ENCODE assay signal across 1 cellular context in genomic region chr19:488505-489417, GRCh38.
TF ChIP-seq lines count a peak whose summit lies in the region.

No MANE protein-coding gene starts in this region.

TF ChIP-seq in HepG2, 621 proteins besides CTCF, POLR2A, EP300 and RAD21 (continued from another document and continues in another):
- TF ChIP-seq, protein P1, sequence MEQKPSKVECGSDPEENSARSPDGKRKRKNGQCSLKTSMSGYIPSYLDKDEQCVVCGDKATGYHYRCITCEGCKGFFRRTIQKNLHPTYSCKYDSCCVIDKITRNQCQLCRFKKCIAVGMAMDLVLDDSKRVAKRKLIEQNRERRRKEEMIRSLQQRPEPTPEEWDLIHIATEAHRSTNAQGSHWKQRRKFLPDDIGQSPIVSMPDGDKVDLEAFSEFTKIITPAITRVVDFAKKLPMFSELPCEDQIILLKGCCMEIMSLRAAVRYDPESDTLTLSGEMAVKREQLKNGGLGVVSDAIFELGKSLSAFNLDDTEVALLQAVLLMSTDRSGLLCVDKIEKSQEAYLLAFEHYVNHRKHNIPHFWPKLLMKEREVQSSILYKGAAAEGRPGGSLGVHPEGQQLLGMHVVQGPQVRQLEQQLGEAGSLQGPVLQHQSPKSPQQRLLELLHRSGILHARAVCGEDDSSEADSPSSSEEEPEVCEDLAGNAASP (CRISPR knock-in tag; IDR thresholded peaks at IDR 0.05; ENCODE audit: borderline replicate concordance): peak; percentile 18; the same call in 1 of the 2 replicates
- no peak for TF ChIP-seq ZEB1 (IDR thresholded peaks at IDR 0.05; ENCODE audit: insufficient replicate concordance, low read depth)
- TF ChIP-seq SRSF1 (optimal IDR thresholded peaks at IDR 0.05; ENCODE audit: low read depth, low read length): no peak
- no peak; the same call in none of the 2 replicates for TF ChIP-seq DNMT1 (CRISPR knock-in tag; IDR thresholded peaks at IDR 0.05)
- TF ChIP-seq, protein P2, sequence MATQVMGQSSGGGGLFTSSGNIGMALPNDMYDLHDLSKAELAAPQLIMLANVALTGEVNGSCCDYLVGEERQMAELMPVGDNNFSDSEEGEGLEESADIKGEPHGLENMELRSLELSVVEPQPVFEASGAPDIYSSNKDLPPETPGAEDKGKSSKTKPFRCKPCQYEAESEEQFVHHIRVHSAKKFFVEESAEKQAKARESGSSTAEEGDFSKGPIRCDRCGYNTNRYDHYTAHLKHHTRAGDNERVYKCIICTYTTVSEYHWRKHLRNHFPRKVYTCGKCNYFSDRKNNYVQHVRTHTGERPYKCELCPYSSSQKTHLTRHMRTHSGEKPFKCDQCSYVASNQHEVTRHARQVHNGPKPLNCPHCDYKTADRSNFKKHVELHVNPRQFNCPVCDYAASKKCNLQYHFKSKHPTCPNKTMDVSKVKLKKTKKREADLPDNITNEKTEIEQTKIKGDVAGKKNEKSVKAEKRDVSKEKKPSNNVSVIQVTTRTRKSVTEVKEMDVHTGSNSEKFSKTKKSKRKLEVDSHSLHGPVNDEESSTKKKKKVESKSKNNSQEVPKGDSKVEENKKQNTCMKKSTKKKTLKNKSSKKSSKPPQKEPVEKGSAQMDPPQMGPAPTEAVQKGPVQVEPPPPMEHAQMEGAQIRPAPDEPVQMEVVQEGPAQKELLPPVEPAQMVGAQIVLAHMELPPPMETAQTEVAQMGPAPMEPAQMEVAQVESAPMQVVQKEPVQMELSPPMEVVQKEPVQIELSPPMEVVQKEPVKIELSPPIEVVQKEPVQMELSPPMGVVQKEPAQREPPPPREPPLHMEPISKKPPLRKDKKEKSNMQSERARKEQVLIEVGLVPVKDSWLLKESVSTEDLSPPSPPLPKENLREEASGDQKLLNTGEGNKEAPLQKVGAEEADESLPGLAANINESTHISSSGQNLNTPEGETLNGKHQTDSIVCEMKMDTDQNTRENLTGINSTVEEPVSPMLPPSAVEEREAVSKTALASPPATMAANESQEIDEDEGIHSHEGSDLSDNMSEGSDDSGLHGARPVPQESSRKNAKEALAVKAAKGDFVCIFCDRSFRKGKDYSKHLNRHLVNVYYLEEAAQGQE (IDR thresholded peaks at IDR 0.05; ENCODE audit: borderline replicate concordance in 1 of 2, low read depth in 1 of 2, low read length in 2 of 2): peak in 1 of 2 experiments; percentile 50; a peak in 1 of 4 replicates
- 0 out of 2 replicates have a peak, but pooled peaks have one; percentile 55 for TF ChIP-seq ZNF230 (CRISPR knock-in tag; IDR thresholded peaks at IDR 0.05)
- TF ChIP-seq ETV5 (CRISPR knock-in tag; IDR thresholded peaks at IDR 0.05; ENCODE audit: borderline replicate concordance): no peak; the same call in 1 of the 2 replicates
- no peak for TF ChIP-seq ZNF329 (CRISPR knock-in tag; IDR thresholded peaks at IDR 0.05; ENCODE audit: low read depth)
- TF ChIP-seq ISX (CRISPR knock-in tag; conservative IDR thresholded peaks at IDR 0.05): no peak
- peak; percentile 45; the same call in 1 of the 2 replicates for TF ChIP-seq RFXANK (CRISPR knock-in tag; IDR thresholded peaks at IDR 0.05)
- no peak for TF ChIP-seq ZFP36L2 (CRISPR knock-in tag; IDR thresholded peaks at IDR 0.05)
- TF ChIP-seq HMGA1 (CRISPR knock-in tag; conservative IDR thresholded peaks at IDR 0.05): no peak
- TF ChIP-seq ZNF567 (CRISPR knock-in tag; IDR thresholded peaks at IDR 0.05; ENCODE audit: borderline replicate concordance): no peak
- TF ChIP-seq KMT2A (CRISPR knock-in tag; IDR thresholded peaks at IDR 0.05): peak; percentile 65; the same call in 1 of the 2 replicates
- TF ChIP-seq ZNF776 (CRISPR knock-in tag; IDR thresholded peaks at IDR 0.05): peak; percentile 66
- TF ChIP-seq CENPX (CRISPR knock-in tag; IDR thresholded peaks at IDR 0.05): no peak
- no peak for TF ChIP-seq AFF4 (CRISPR knock-in tag; IDR thresholded peaks at IDR 0.05)
- no peak for TF ChIP-seq ZNF10 (CRISPR knock-in tag; IDR thresholded peaks at IDR 0.05; ENCODE audit: borderline replicate concordance, low read depth)
- TF ChIP-seq MYC (CRISPR knock-in tag; IDR thresholded peaks at IDR 0.05; ENCODE audit: borderline replicate concordance): peak; percentile 81
- TF ChIP-seq ZNF234 (CRISPR knock-in tag; conservative IDR thresholded peaks at IDR 0.05): no peak; the same call in 1 of the 2 replicates
- TF ChIP-seq ZNF264 (CRISPR knock-in tag; IDR thresholded peaks at IDR 0.05): no peak
- peak; percentile 80 for TF ChIP-seq PHF20 (CRISPR knock-in tag; IDR thresholded peaks at IDR 0.05)
- TF ChIP-seq TCF7L2 (IDR thresholded peaks at IDR 0.05; ENCODE audit: low read depth, low read length): no peak
- TF ChIP-seq SETDB1 (CRISPR knock-in tag; IDR thresholded peaks at IDR 0.05; ENCODE audit: borderline replicate concordance): no peak
- TF ChIP-seq ZNF766 (CRISPR knock-in tag; IDR thresholded peaks at IDR 0.05; ENCODE audit: borderline replicate concordance): peak; percentile 90; the same call in 1 of the 2 replicates
- TF ChIP-seq, protein P3, sequence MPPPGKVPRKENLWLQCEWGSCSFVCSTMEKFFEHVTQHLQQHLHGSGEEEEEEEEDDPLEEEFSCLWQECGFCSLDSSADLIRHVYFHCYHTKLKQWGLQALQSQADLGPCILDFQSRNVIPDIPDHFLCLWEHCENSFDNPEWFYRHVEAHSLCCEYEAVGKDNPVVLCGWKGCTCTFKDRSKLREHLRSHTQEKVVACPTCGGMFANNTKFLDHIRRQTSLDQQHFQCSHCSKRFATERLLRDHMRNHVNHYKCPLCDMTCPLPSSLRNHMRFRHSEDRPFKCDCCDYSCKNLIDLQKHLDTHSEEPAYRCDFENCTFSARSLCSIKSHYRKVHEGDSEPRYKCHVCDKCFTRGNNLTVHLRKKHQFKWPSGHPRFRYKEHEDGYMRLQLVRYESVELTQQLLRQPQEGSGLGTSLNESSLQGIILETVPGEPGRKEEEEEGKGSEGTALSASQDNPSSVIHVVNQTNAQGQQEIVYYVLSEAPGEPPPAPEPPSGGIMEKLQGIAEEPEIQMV (CRISPR knock-in tag; IDR thresholded peaks at IDR 0.05; ENCODE audit: low read depth): peak; percentile 79
- no peak for TF ChIP-seq ZBTB34 (CRISPR knock-in tag; IDR thresholded peaks at IDR 0.05)
- no peak; the same call in 1 of the 2 replicates for TF ChIP-seq ZSCAN22 (CRISPR knock-in tag; IDR thresholded peaks at IDR 0.05)
- TF ChIP-seq ARHGAP35 (CRISPR knock-in tag; IDR thresholded peaks at IDR 0.05; ENCODE audit: borderline replicate concordance): no peak
- TF ChIP-seq HOMEZ (CRISPR knock-in tag; IDR thresholded peaks at IDR 0.05; ENCODE audit: low read depth): no peak
- TF ChIP-seq NFE2 (CRISPR knock-in tag; IDR thresholded peaks at IDR 0.05): no peak
- no peak for TF ChIP-seq TRIM24 (CRISPR knock-in tag; IDR thresholded peaks at IDR 0.05)
- no peak for TF ChIP-seq GLI4 (CRISPR knock-in tag; IDR thresholded peaks at IDR 0.05; ENCODE audit: borderline replicate concordance)
- TF ChIP-seq AGO1 (IDR thresholded peaks at IDR 0.05; ENCODE audit: low read depth, low read length, poor library complexity, severe bottlenecking): no peak
- TF ChIP-seq, protein P4, sequence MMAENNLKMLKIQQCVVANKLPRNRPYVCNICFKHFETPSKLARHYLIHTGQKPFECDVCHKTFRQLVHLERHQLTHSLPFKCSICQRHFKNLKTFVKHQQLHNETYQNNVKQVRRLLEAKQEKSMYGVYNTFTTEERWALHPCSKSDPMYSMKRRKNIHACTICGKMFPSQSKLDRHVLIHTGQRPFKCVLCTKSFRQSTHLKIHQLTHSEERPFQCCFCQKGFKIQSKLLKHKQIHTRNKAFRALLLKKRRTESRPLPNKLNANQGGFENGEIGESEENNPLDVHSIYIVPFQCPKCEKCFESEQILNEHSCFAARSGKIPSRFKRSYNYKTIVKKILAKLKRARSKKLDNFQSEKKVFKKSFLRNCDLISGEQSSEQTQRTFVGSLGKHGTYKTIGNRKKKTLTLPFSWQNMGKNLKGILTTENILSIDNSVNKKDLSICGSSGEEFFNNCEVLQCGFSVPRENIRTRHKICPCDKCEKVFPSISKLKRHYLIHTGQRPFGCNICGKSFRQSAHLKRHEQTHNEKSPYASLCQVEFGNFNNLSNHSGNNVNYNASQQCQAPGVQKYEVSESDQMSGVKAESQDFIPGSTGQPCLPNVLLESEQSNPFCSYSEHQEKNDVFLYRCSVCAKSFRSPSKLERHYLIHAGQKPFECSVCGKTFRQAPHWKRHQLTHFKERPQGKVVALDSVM (CRISPR knock-in tag; IDR thresholded peaks at IDR 0.05): no peak; the same call in 1 of the 2 replicates
- peak; percentile 66 for TF ChIP-seq GABPA (IDR thresholded peaks at IDR 0.05; ENCODE audit: low read depth, low read length)
- no peak for TF ChIP-seq GABPA (CRISPR knock-in tag; IDR thresholded peaks at IDR 0.05; ENCODE audit: low read depth)
- TF ChIP-seq ELK4 (CRISPR knock-in tag; IDR thresholded peaks at IDR 0.05; ENCODE audit: borderline replicate concordance): peak; percentile 48; the same call in 1 of the 2 replicates
- TF ChIP-seq HDAC1 (CRISPR knock-in tag; IDR thresholded peaks at IDR 0.05): peak; percentile 40; the same call in 1 of the 2 replicates
- 0 out of 2 replicates have a peak, but pooled peaks have one; percentile 21 for TF ChIP-seq ZNF121 (CRISPR knock-in tag; IDR thresholded peaks at IDR 0.05)
- no peak for TF ChIP-seq FOXJ3 (CRISPR knock-in tag; IDR thresholded peaks at IDR 0.05; ENCODE audit: borderline replicate concordance)
- 0 out of 2 replicates have a peak, but pooled peaks have one; percentile 33 for TF ChIP-seq CREB3 (CRISPR knock-in tag; IDR thresholded peaks at IDR 0.05)
- no peak for TF ChIP-seq LCORL (IDR thresholded peaks at IDR 0.05)
- no peak; the same call in 1 of the 2 replicates for TF ChIP-seq LCORL (CRISPR knock-in tag; IDR thresholded peaks at IDR 0.05)
